8 cellular contexts compared by ENCODE assay signal in genomic region chrX:68828740-68829593, GRCh38. TPM values are rescaled to one million over a fixed set of nuclear protein-coding genes. Genes with fewer than 3 reads are reported as not detected.
DNase-seq lines count a peak whose midpoint lies in the region; ATAC-seq lines count a peak whose summit lies in the region.

Gene EFNB1 (plus strand): TSS chrX:68829021. CDS start chrX:68829777, 756 bp downstream.

- 0% methylated on average over 9 to 22 of the region's 82 CpGs for WGBS in mesodermal cell (ENCODE audit: insufficient coverage in 2 of 2), 2 experiments

- peak; percentile 89 for ATAC-seq in GM19468 (IDR thresholded peaks at IDR 0.05; ENCODE audit: extremely low read depth, unreplicated experiment)

- H3K4me3 ChIP-seq in mesodermal cell (ENCODE audit: extremely low read depth, insufficient read depth, low read length, poor library complexity, severe bottlenecking), result peak within 1 kb of the TSS; percentile 67

- no peaks in the 10 kb centered on the region for H3K9me3 ChIP-seq in mesodermal cell (ENCODE audit: control insufficient read depth, low read length)

- in situ Hi-C loops in endometrial microvascular endothelial cells (cut with HindIII; ENCODE audit: inconsistent ontology term, low pct_unique_long_range_greater_than_20kb, low sequenced_read_pairs), result no loop called here

- DNase-seq in COLO668 (lab: John Stamatoyannopoulos, UW; ENCODE audit: unreplicated experiment) (peak; percentile 7), HS-27A (ENCODE audit: low read depth) (peak; percentile 72), NOMO-1 treated with dmso at 0.1 percent for 144 hours (lab: John Stamatoyannopoulos, UW; ENCODE audit: unreplicated experiment) (peak; percentile 70)
- peak; percentile 57 for DNase-seq in activated CD8-positive, alpha-beta memory T cell treated with anti-CD3 and anti-CD28 coated beads, Interleukin-2, amount 50 U/mL, for 24 hours (ENCODE audit: extremely low read depth)
- peak; percentile 46 for DNase-seq in stimulated activated CD8-positive, alpha-beta memory T cell treated with anti-CD3 and anti-CD28 coated beads, Interleukin-15, amount 100 ng/mL, for 24 hours (ENCODE audit: low read depth)

- no peaks in the 10 kb centered on the region for H3K36me3 ChIP-seq in mesodermal cell (ENCODE audit: control insufficient read depth, insufficient read depth, low read length)

- no peak within 1 kb of the TSS for H3K27ac ChIP-seq in mesodermal cell (ENCODE audit: low read depth, low read length, severe bottlenecking)

- peaks cover 9% of the 10 kb centered on the region for H3K4me1 ChIP-seq in mesodermal cell (ENCODE audit: control insufficient read depth, insufficient read depth, low read length, poor library complexity, severe bottlenecking)

RNA-seq across cellular contexts. Expression of gene EFNB1, which starts in this region (rescaled TPM):
- 123 TPM for total RNA-seq in endometrial microvascular endothelial cells (ENCODE audit: inconsistent ontology term)
- 40.2 TPM for polyA plus RNA-seq in mesodermal cell (2013, experiment 1 of 2)
- polyA plus RNA-seq in mesodermal cell (2013, experiment 2 of 2), result 36.0 TPM

Comparison
In these comparisons a context has a peak if more than half of its experiments do, and no peak if none do; other contexts are left out.
1. DNase-seq: peak in every context shown above with its lines; median percentile 72 in HS-27A; 70 in NOMO-1 treated with dmso at 0.1 percent for 144 hours; 57 in activated CD8-positive, alpha-beta memory T cell treated with anti-CD3 and anti-CD28 coated beads, Interleukin-2, amount 50 U/mL, for 24 hours; 46 in stimulated activated CD8-positive, alpha-beta memory T cell treated with anti-CD3 and anti-CD28 coated beads, Interleukin-15, amount 100 ng/mL, for 24 hours; 7 in COLO668.